12 cellular contexts compared by ENCODE assay signal in genomic region chr12:14240873-14241220, GRCh38.
DNase-seq lines count a peak whose midpoint lies in the region; TF ChIP-seq lines count a peak whose summit lies in the region.
"Had no signal": no experiment of that assay in that cellular context is flagged by ENCODE, and none has a peak within 500 bp of the region (broad histone marks: within the 10 kb centered on the region; RNA-seq: fewer than 3 reads in every experiment).

No MANE protein-coding gene starts in this region.

- no peak overlapping the region for H2BK12ac ChIP-seq in neuronal stem cell (ENCODE audit: low read length)

- intact Hi-C loops in dendritic cell treated with granulocyte-macrophage colony-stimulating factor and Interleukin-4, amounts not matched to agents 40 ng/mL and 50 ng/mL, for 4 days (cut with micrococcal nuclease) = no loop called here

- no peaks in the 10 kb centered on the region for H4K20me1 ChIP-seq in OCI-LY3 (ENCODE audit: insufficient read depth, low read length)

- H3K27me3 Mint-ChIP-seq in T-helper 1 cell treated with Interleukin-12 subunit alpha and Interleukin-12 subunit beta and Interleukin-4 antibody, amounts not matched to agents 30 μg/mL and 1 μg/mL, for 36 hours (ENCODE audit: low read depth) = no peaks in the 10 kb centered on the region
- no peaks in the 10 kb centered on the region for H3K27me3 Mint-ChIP-seq in dendritic cell treated with granulocyte-macrophage colony-stimulating factor and Interleukin-4, amounts not matched to agents 40 ng/mL and 50 ng/mL, for 4 days

- H3K14ac ChIP-seq in neuronal stem cell (ENCODE audit: low read length) = no peak overlapping the region

- peaks cover 16% of the 10 kb centered on the region for H3K9me3 Mint-ChIP-seq in T-helper 1 cell treated with Interleukin-12 subunit alpha and Interleukin-12 subunit beta and Interleukin-4 antibody, amounts not matched to agents 30 μg/mL and 1 μg/mL, for 36 hours
- peaks cover 9% of the 10 kb centered on the region for H3K9me3 Mint-ChIP-seq in dendritic cell treated with granulocyte-macrophage colony-stimulating factor and Interleukin-4, amounts not matched to agents 40 ng/mL and 50 ng/mL, for 4 days

- no peak overlapping the region for H3K23ac ChIP-seq in neuronal stem cell (ENCODE audit: low read depth, low read length, poor library complexity)

- H4K91ac ChIP-seq in neuronal stem cell (ENCODE audit: low read depth, low read length, poor library complexity) = no peak overlapping the region

- peaks cover 45% of the 10 kb centered on the region for H3K4me1 ChIP-seq in OCI-LY3 (ENCODE audit: low read length)
- peaks cover 0 to 8% of the 10 kb centered on the region in 2 donors for H3K4me1 ChIP-seq in neuronal stem cell (ENCODE audit: control insufficient read depth in 2 of 2, insufficient read depth in 1 of 2, low read depth in 1 of 2, low read length in 2 of 2)

- H3K36me3 ChIP-seq in OCI-LY3 (replicated peaks; ENCODE audit: low read depth, low read length) (peaks cover 4% of the 10 kb centered on the region), neuronal stem cell (replicated peaks in 1 of 2; ENCODE audit: control insufficient read depth in 2 of 2, insufficient read depth in 2 of 2, low read length in 2 of 2) (no peaks in the 10 kb centered on the region)
- H3K36me3 ChIP-seq: sigmoid colon had no signal

- H3K27me3 ChIP-seq in OCI-LY3 (ENCODE audit: low read depth, low read length) (no peaks in the 10 kb centered on the region), neuronal stem cell (ENCODE audit: control insufficient read depth in 3 of 3, insufficient read depth in 3 of 3, low read depth in 1 of 3, low read length in 3 of 3) (no peaks in the 10 kb centered on the region)
- H3K27me3 ChIP-seq: sigmoid colon had no signal

- H2AFZ ChIP-seq in OCI-LY3 (ENCODE audit: low read depth, low read length) (peak overlapping the region; percentile 84), neuronal stem cell (ENCODE audit: low read length) (peak overlapping the region; percentile 28)

- H3K79me2 ChIP-seq in OCI-LY3 (ENCODE audit: low read length) = no peaks in the 10 kb centered on the region

- H3K27ac Mint-ChIP-seq in T-helper 1 cell treated with Interleukin-12 subunit alpha and Interleukin-12 subunit beta and Interleukin-4 antibody, amounts not matched to agents 30 μg/mL and 1 μg/mL, for 36 hours = peak overlapping the region; percentile 69
- H3K27ac Mint-ChIP-seq in dendritic cell treated with granulocyte-macrophage colony-stimulating factor and Interleukin-4, amounts not matched to agents 40 ng/mL and 50 ng/mL, for 4 days = peak overlapping the region; percentile 92

- H3K4ac ChIP-seq in neuronal stem cell (ENCODE audit: low read length) = no peak overlapping the region

- H3K4me3 ChIP-seq in OCI-LY3 (ENCODE audit: low read length) = peak overlapping the region; percentile 74
- no peak overlapping the region for H3K4me3 ChIP-seq in neuronal stem cell (ENCODE audit: low read length in 2 of 2)
- H3K4me3 ChIP-seq: sigmoid colon had no signal

- peak overlapping the region; percentile 54 for H2BK120ac ChIP-seq in neuronal stem cell (ENCODE audit: low read depth, low read length)

- H3K27ac ChIP-seq in OCI-LY3 (ENCODE audit: low read length) (peak overlapping the region; percentile 86), neuronal stem cell (replicated peaks; ENCODE audit: low read length) (no peak overlapping the region)
- H3K27ac ChIP-seq: 22Rv1, sigmoid colon had no signal

- no CpG with 5 or more reads among the region's 4 CpGs for WGBS in neuronal stem cell (ENCODE audit: extremely low coverage in 2 of 2, insufficient read length in 2 of 2, insufficient replicate concordance in 1 of 2), 2 donors

- no peak overlapping the region for H2BK15ac ChIP-seq in neuronal stem cell (ENCODE audit: low read length)

- peak overlapping the region; percentile 79 for H3K4me3 Mint-ChIP-seq in T-helper 1 cell treated with Interleukin-12 subunit alpha and Interleukin-12 subunit beta and Interleukin-4 antibody, amounts not matched to agents 30 μg/mL and 1 μg/mL, for 36 hours
- no peak overlapping the region for H3K4me3 Mint-ChIP-seq in dendritic cell treated with granulocyte-macrophage colony-stimulating factor and Interleukin-4, amounts not matched to agents 40 ng/mL and 50 ng/mL, for 4 days

- no peak for TF ChIP-seq CTCF in OCI-LY3 (IDR thresholded peaks at IDR 0.05; ENCODE audit: low read depth, low read length)

- no peak overlapping the region for H3K18ac ChIP-seq in neuronal stem cell (ENCODE audit: low read length)

- DNase-seq in T-helper 1 cell (no peak), neuronal stem cell (ENCODE audit: low spot score) (no peak), glomerular visceral epithelial cell (ENCODE audit: extremely low spot score) (no peak), T1000 (lab: John Stamatoyannopoulos, UW) (no peak), SW 1271 (lab: John Stamatoyannopoulos, UW) (no peak)
- DNase-seq: DND-41, NCI-H2081 treated with DMSO at 0.1 percent for 48 hours, sigmoid colon had no signal

- H4K8ac ChIP-seq in neuronal stem cell (ENCODE audit: low read depth, low read length) = no peak overlapping the region

- H3K4me2 ChIP-seq in OCI-LY3 (ENCODE audit: low read length) (peak overlapping the region; percentile 84), neuronal stem cell (ENCODE audit: insufficient read depth, low read length, poor library complexity, severe bottlenecking) (no peak overlapping the region)

- no peak overlapping the region for H2AK5ac ChIP-seq in neuronal stem cell (ENCODE audit: low read depth, low read length)

- H3K36me3 Mint-ChIP-seq in T-helper 1 cell treated with Interleukin-12 subunit alpha and Interleukin-12 subunit beta and Interleukin-4 antibody, amounts not matched to agents 30 μg/mL and 1 μg/mL, for 36 hours (ENCODE audit: low read depth) = peaks cover 14% of the 10 kb centered on the region
- H3K36me3 Mint-ChIP-seq in dendritic cell treated with granulocyte-macrophage colony-stimulating factor and Interleukin-4, amounts not matched to agents 40 ng/mL and 50 ng/mL, for 4 days (ENCODE audit: low read depth) = peaks cover 6% of the 10 kb centered on the region

- peaks cover 24% of the 10 kb centered on the region for H3K4me1 Mint-ChIP-seq in T-helper 1 cell treated with Interleukin-12 subunit alpha and Interleukin-12 subunit beta and Interleukin-4 antibody, amounts not matched to agents 30 μg/mL and 1 μg/mL, for 36 hours (ENCODE audit: low read depth)
- peaks cover 41% of the 10 kb centered on the region for H3K4me1 Mint-ChIP-seq in dendritic cell treated with granulocyte-macrophage colony-stimulating factor and Interleukin-4, amounts not matched to agents 40 ng/mL and 50 ng/mL, for 4 days (ENCODE audit: low read depth)

- H3K9me3 ChIP-seq in OCI-LY3 (ENCODE audit: insufficient read depth, low read length) (0 out of 2 replicates have a peak, but pooled peaks cover 10% of the 10 kb centered on the region), neuronal stem cell (replicated peaks in 1 of 2; ENCODE audit: control insufficient read depth in 2 of 2, insufficient read depth in 1 of 2, low read depth in 1 of 2, low read length in 2 of 2) (peaks cover 2 to 6% of the 10 kb centered on the region in 2 donors)

- H3K79me1 ChIP-seq in neuronal stem cell (ENCODE audit: low read depth, low read length) = no peaks in the 10 kb centered on the region

- peak overlapping the region; percentile 73 for H3K9ac ChIP-seq in OCI-LY3 (ENCODE audit: low read length)
- H3K9ac ChIP-seq in neuronal stem cell (ENCODE audit: low read depth, low read length, poor library complexity) = no peak overlapping the region

- H2BK5ac ChIP-seq in neuronal stem cell (ENCODE audit: low read length) = no peak overlapping the region
